ENCODE assay signal across 8 cellular contexts in genomic region chr9:127904888-127905728, GRCh38. TPM values are rescaled to one million over a fixed set of nuclear protein-coding genes. Genes with fewer than 3 reads are reported as not detected.
DNase-seq lines count a peak whose midpoint lies in the region; ATAC-seq, FAIRE-seq and TF ChIP-seq lines count a peak whose summit lies in the region.

No MANE protein-coding gene starts in this region.

- DNase-seq in CD4-positive, CD25-positive, alpha-beta regulatory T cell = peak; percentile 49 to 86 (median 57)
- DNase-seq in T follicular helper cell (ENCODE audit: low read depth) (peak; percentile 64), astrocyte (ENCODE audit: low read depth) (no peak), NCI-H2196 (lab: John Stamatoyannopoulos, UW; ENCODE audit: unreplicated experiment) (no peak), COLO668 (lab: John Stamatoyannopoulos, UW; ENCODE audit: unreplicated experiment) (no peak), OCI-M2 (lab: John Stamatoyannopoulos, UW; ENCODE audit: unreplicated experiment) (no peak), NOMO-1 treated with dmso at 0.1 percent for 144 hours (lab: John Stamatoyannopoulos, UW; ENCODE audit: unreplicated experiment) (no peak)

- no peaks in the 10 kb centered on the region for H3K36me3 Mint-ChIP-seq in CD4-positive, CD25-positive, alpha-beta regulatory T cell
- H3K36me3 Mint-ChIP-seq in astrocyte (ENCODE audit: low read depth, unreplicated experiment) = no peaks in the 10 kb centered on the region

- ATAC-seq in CD4-positive, CD25-positive, alpha-beta regulatory T cell (ENCODE audit: low read depth in 2 of 2) = peak; percentile 49 to 52

- no peaks in the 10 kb centered on the region for H3K79me2 ChIP-seq in astrocyte (ENCODE audit: insufficient read depth, low read length)

- TF ChIP-seq CTCF in astrocyte (IDR thresholded peaks at IDR 0.05; ENCODE audit: insufficient read depth, low read depth, low read length) = no peak

- no peak overlapping the region for H3K4me2 ChIP-seq in astrocyte (ENCODE audit: low read length)

- H4K20me1 ChIP-seq in astrocyte (ENCODE audit: insufficient read depth, low read length) = no peaks in the 10 kb centered on the region

- peak overlapping the region; percentile 89 to 97 (median 95) for H3K4me3 Mint-ChIP-seq in CD4-positive, CD25-positive, alpha-beta regulatory T cell
- H3K4me3 Mint-ChIP-seq in astrocyte (ENCODE audit: unreplicated experiment) = no peak overlapping the region

- H3K4me3 ChIP-seq in CD4-positive, CD25-positive, alpha-beta regulatory T cell (ENCODE audit: low read depth, low read length) = peak overlapping the region; percentile 89
- no peak overlapping the region for H3K4me3 ChIP-seq in astrocyte (ENCODE audit: insufficient read depth, low read depth, low read length)
- no peak overlapping the region for H3K4me3 ChIP-seq in muscle layer of duodenum (ENCODE audit: low read depth in 1 of 2, low read length in 2 of 2)

- H3K9me3 Mint-ChIP-seq in CD4-positive, CD25-positive, alpha-beta regulatory T cell = no peaks in the 10 kb centered on the region
- no peaks in the 10 kb centered on the region for H3K9me3 Mint-ChIP-seq in astrocyte (ENCODE audit: unreplicated experiment)

- no peaks in the 10 kb centered on the region for H3K9me3 ChIP-seq in CD4-positive, CD25-positive, alpha-beta regulatory T cell (ENCODE audit: control insufficient read depth in 2 of 2, low read length in 2 of 2)
- no peaks in the 10 kb centered on the region for H3K9me3 ChIP-seq in astrocyte (ENCODE audit: insufficient read depth, low read depth, low read length)
- H3K9me3 ChIP-seq in muscle layer of duodenum (ENCODE audit: control insufficient read depth in 1 of 2, low read length in 2 of 2) = no peaks in the 10 kb centered on the region

- peaks cover 63% of the 10 kb centered on the region for H3K4me1 ChIP-seq in CD4-positive, CD25-positive, alpha-beta regulatory T cell (ENCODE audit: control insufficient read depth, insufficient read depth, low read length, poor library complexity, severe bottlenecking)
- H3K4me1 ChIP-seq in astrocyte (ENCODE audit: insufficient read depth, low read length) (peaks cover 6% of the 10 kb centered on the region), muscle layer of duodenum (ENCODE audit: control insufficient read depth in 1 of 2, insufficient read depth in 2 of 2, low read length in 2 of 2) (peaks cover 10 to 29% of the 10 kb centered on the region in 2 donors)

- peak overlapping the region; percentile 100 for H3K27ac Mint-ChIP-seq in CD4-positive, CD25-positive, alpha-beta regulatory T cell
- peak overlapping the region; percentile 66 for H3K27ac Mint-ChIP-seq in astrocyte (ENCODE audit: unreplicated experiment)

- no peaks in the 10 kb centered on the region for H3K36me3 ChIP-seq in CD4-positive, CD25-positive, alpha-beta regulatory T cell (ENCODE audit: control insufficient read depth, insufficient read depth, low read length)
- H3K36me3 ChIP-seq in astrocyte (ENCODE audit: insufficient read depth, low read length) = no peaks in the 10 kb centered on the region
- peaks cover 0 to 14% of the 10 kb centered on the region in 2 donors for H3K36me3 ChIP-seq in muscle layer of duodenum (ENCODE audit: control insufficient read depth in 1 of 2, insufficient read depth in 2 of 2, low read length in 2 of 2)

- H3K27me3 ChIP-seq in CD4-positive, CD25-positive, alpha-beta regulatory T cell (ENCODE audit: control insufficient read depth, insufficient read depth, low read length) = no peaks in the 10 kb centered on the region
- H3K27me3 ChIP-seq in astrocyte (ENCODE audit: insufficient read depth, low read length) = no peaks in the 10 kb centered on the region
- no peaks in the 10 kb centered on the region for H3K27me3 ChIP-seq in muscle layer of duodenum (ENCODE audit: low read depth, low read length)

- no peak for FAIRE-seq in astrocyte (lab: Jason Lieb, UNC)

- peaks cover 4 to 64% (median 27%) of the 10 kb centered on the region in 4 donors for H3K4me1 Mint-ChIP-seq in CD4-positive, CD25-positive, alpha-beta regulatory T cell
- H3K4me1 Mint-ChIP-seq in astrocyte (ENCODE audit: low read depth, unreplicated experiment) = peaks cover 7% of the 10 kb centered on the region

- H3K27me3 Mint-ChIP-seq in CD4-positive, CD25-positive, alpha-beta regulatory T cell = no peaks in the 10 kb centered on the region
- H3K27me3 Mint-ChIP-seq in astrocyte (ENCODE audit: low read depth, unreplicated experiment) = peaks cover 2% of the 10 kb centered on the region

- no peak overlapping the region for H3K9ac ChIP-seq in astrocyte (ENCODE audit: low read length)

- peak overlapping the region; percentile 98 for H3K27ac ChIP-seq in CD4-positive, CD25-positive, alpha-beta regulatory T cell (ENCODE audit: insufficient read depth, low read length, poor library complexity, severe bottlenecking)
- H3K27ac ChIP-seq in astrocyte (ENCODE audit: low read depth, low read length) (no peak overlapping the region), muscle layer of duodenum (ENCODE audit: low read length) (peak overlapping the region; percentile 67)

- no peak overlapping the region for H2AFZ ChIP-seq in astrocyte (ENCODE audit: low read depth, low read length)

RNA-seq across cellular contexts. Expression of gene ST6GALNAC6, which starts 5.7 kb away (rescaled TPM):
- total RNA-seq in CD4-positive, CD25-positive, alpha-beta regulatory T cell = 136 TPM
- 10 to 100 TPM; 43.7 to 50.5 (median 47.9) TPM for polyA plus RNA-seq in CD4-positive, CD25-positive, alpha-beta regulatory T cell
- total RNA-seq in astrocyte = 30.4 and 37.5 TPM in 2 replicates

RNA-seq across cellular contexts. Expression of gene ST6GALNAC4, which starts 11.7 kb away (rescaled TPM):
- 31.6 TPM for total RNA-seq in CD4-positive, CD25-positive, alpha-beta regulatory T cell
- polyA plus RNA-seq in CD4-positive, CD25-positive, alpha-beta regulatory T cell = 10 to 100 TPM; 23.1 to 23.8 (median 23.7) TPM
- total RNA-seq in astrocyte = 14.5 and 21.7 TPM in 2 replicates

RNA-seq across cellular contexts. Expression of gene PIP5KL1, which starts 25.5 kb away (rescaled TPM):
- 3.3 TPM for total RNA-seq in CD4-positive, CD25-positive, alpha-beta regulatory T cell
- polyA plus RNA-seq in CD4-positive, CD25-positive, alpha-beta regulatory T cell = 1 to 10 TPM in 1 of 4 donors, under 1 TPM in 2, not detected in 1; 0.22 to 1.1 (median 0.81) TPM
- total RNA-seq in astrocyte = 4.6 and 4.9 TPM in 2 replicates

RNA-seq across cellular contexts. Expression of gene AK1, which starts 27.6 kb away (rescaled TPM):
- total RNA-seq in CD4-positive, CD25-positive, alpha-beta regulatory T cell = 84.7 TPM
- under 1 TPM; 0.08 to 0.42 (median 0.25) TPM for polyA plus RNA-seq in CD4-positive, CD25-positive, alpha-beta regulatory T cell
- total RNA-seq in astrocyte = 78.0 and 79.5 TPM in 2 replicates

RNA-seq across cellular contexts. Expression of gene DPM2, which starts 32.5 kb away (rescaled TPM):
- 35.7 TPM for total RNA-seq in CD4-positive, CD25-positive, alpha-beta regulatory T cell
- polyA plus RNA-seq in CD4-positive, CD25-positive, alpha-beta regulatory T cell = 10 to 100 TPM; 27.5 to 30.6 (median 29.7) TPM
- total RNA-seq in astrocyte = 32.7 and 34.3 TPM in 2 replicates

Comparison
In these comparisons a context has a peak if more than half of its experiments do, and no peak if none do; other contexts are left out.
1. DNase-seq: peak in CD4-positive, CD25-positive, alpha-beta regulatory T cell (3 of 3) and T follicular helper cell (single experiment); none in astrocyte (single experiment), NCI-H2196 (single experiment), COLO668 (single experiment), OCI-M2 (single experiment) and NOMO-1 treated with dmso at 0.1 percent for 144 hours (single experiment).